17 cellular contexts compared by ENCODE assay signal in genomic region chr4:169359961-169360360, GRCh38.
DNase-seq lines count a peak whose midpoint lies in the region; ATAC-seq, FAIRE-seq and TF ChIP-seq lines count a peak whose summit lies in the region.
"Had no signal": no experiment of that assay in that cellular context is flagged by ENCODE, and none has a peak within 500 bp of the region (broad histone marks: within the 10 kb centered on the region; RNA-seq: fewer than 3 reads in every experiment).

No MANE protein-coding gene starts in this region.

- no peak overlapping the region for H3K4me2 ChIP-seq in endothelial cell of umbilical vein (ENCODE audit: insufficient read depth, low read length)

- no peak overlapping the region for H3K4me3 ChIP-seq in endothelial cell of umbilical vein (replicated peaks in 1 of 3; ENCODE audit: insufficient read depth in 1 of 3, low read depth in 1 of 3, low read length in 3 of 3)
- no peak overlapping the region for H3K4me3 ChIP-seq in small intestine (ENCODE audit: low read depth in 1 of 2, low read length in 2 of 2)

- H3K9me1 ChIP-seq in endothelial cell of umbilical vein (replicated peaks; ENCODE audit: control insufficient read depth, extremely low read depth, insufficient read depth, low read length), result no peaks in the 10 kb centered on the region

- H3K9me3 ChIP-seq in endothelial cell of umbilical vein (replicated peaks; ENCODE audit: control insufficient read depth, insufficient read depth, low read length), result no peaks in the 10 kb centered on the region
- H3K9me3 ChIP-seq in small intestine (ENCODE audit: control insufficient read depth, low read depth), result no peaks in the 10 kb centered on the region
- H3K9me3 ChIP-seq: BE2C had no signal

- dilution Hi-C loops in endothelial cell of umbilical vein (cut with MboI; ENCODE audit: extremely low pct_ligation_motif_present, low sequenced_read_pairs), result no loop called here

- H3K27me3 ChIP-seq in endothelial cell of umbilical vein (ENCODE audit: control insufficient read depth in 2 of 2, insufficient read depth in 2 of 2, low read length in 2 of 2), result no peaks in the 10 kb centered on the region
- no peaks in the 10 kb centered on the region for H3K27me3 ChIP-seq in small intestine (ENCODE audit: control insufficient read depth in 2 of 2, insufficient read depth in 2 of 2, low read length in 2 of 2)
- H3K27me3 ChIP-seq: BE2C had no signal

- H3K4me1 ChIP-seq in endothelial cell of umbilical vein (ENCODE audit: control insufficient read depth, extremely low read depth, insufficient read depth, low read length) (no peaks in the 10 kb centered on the region), small intestine (ENCODE audit: control insufficient read depth in 2 of 2, insufficient read depth in 1 of 2, low read depth in 1 of 2, low read length in 1 of 2) (no peaks in the 10 kb centered on the region)
- H3K4me1 ChIP-seq: BE2C had no signal

- 84 to 88% (median 87%) methylated on average over 3 of the region's 3 CpGs for WGBS in small intestine, 3 donors

- no peaks in the 10 kb centered on the region for H3K79me2 ChIP-seq in endothelial cell of umbilical vein (ENCODE audit: control insufficient read depth, insufficient read depth, low read length)

- intact Hi-C loops in endothelial cell of umbilical vein (cut with micrococcal nuclease), result no loop called here

- BruUV-seq in endothelial cell of umbilical vein (replicated peaks; lab: Mats Ljungman, UMichigan), result no TSS peak

- no peak overlapping the region for H3K9ac ChIP-seq in endothelial cell of umbilical vein (replicated peaks; ENCODE audit: extremely low read depth, insufficient read depth, low read length)

- H4K20me1 ChIP-seq in endothelial cell of umbilical vein (replicated peaks; ENCODE audit: control insufficient read depth, extremely low read depth, insufficient read depth, low read length), result no peaks in the 10 kb centered on the region

- FAIRE-seq in GM12892 (lab: Jason Lieb, UNC) (peak; percentile 82), HTR-8/SVneo (lab: Jason Lieb, UNC) (peak; percentile 49), endothelial cell of umbilical vein (lab: Jason Lieb, UNC) (peak; percentile 74), small intestine (lab: Jason Lieb, UNC) (peak; percentile 59)
- FAIRE-seq: A204.1, H54 had no signal

- no peak overlapping the region for H2AFZ ChIP-seq in endothelial cell of umbilical vein (ENCODE audit: low read depth, low read length)

- H3K36me3 ChIP-seq in endothelial cell of umbilical vein (ENCODE audit: control insufficient read depth in 2 of 2, extremely low read depth in 1 of 2, insufficient read depth in 2 of 2, low read length in 2 of 2) (no peaks in the 10 kb centered on the region), small intestine (ENCODE audit: control insufficient read depth in 2 of 2, insufficient read depth in 2 of 2, low read length in 2 of 2) (no peaks in the 10 kb centered on the region)
- H3K36me3 ChIP-seq: BE2C had no signal

- H3K27ac ChIP-seq in endothelial cell of umbilical vein (ENCODE audit: insufficient read depth, low read depth, low read length) (no peak overlapping the region), small intestine (ENCODE audit: low read depth in 1 of 2, low read length in 1 of 2) (no peak overlapping the region)
- H3K27ac ChIP-seq: C4-2B had no signal

- CTCF ChIA-PET in endothelial cell of umbilical vein (lab: Charles Lee), result no interaction called here

- POLR2A ChIA-PET in endothelial cell of umbilical vein (lab: Charles Lee), result no interaction called here

- DNase-seq in GM12892 (ENCODE audit: insufficient read length), result no peak
- DNase-seq in HTR-8/SVneo (ENCODE audit: insufficient read length, low spot score), result no peak
- no peak for DNase-seq in endothelial cell of umbilical vein (ENCODE audit: low read depth, low spot score)
- DNase-seq in small intestine, result no peak
- no peak for DNase-seq in activated gamma-delta T cell treated with Interleukin-2 at 50 U/mL for 16 hours
- DNase-seq in activated T-cell treated with anti-CD3 and anti-CD28 coated beads, Interleukin-2, amount 50 U/mL, for 48 hours, result no peak
- DNase-seq: BE2C; CD4-positive, alpha-beta memory T cell; DMS153; DND-41; GF-D8; Karpas-422 had no signal

- no peak for ATAC-seq in HG03196 (IDR thresholded peaks at IDR 0.05; ENCODE audit: unreplicated experiment)
- ATAC-seq: HCT116 had no signal

- TF ChIP-seq POLR2A in GM12892 (IDR thresholded peaks at IDR 0.05; ENCODE audit: low read depth, low read length) (no peak), endothelial cell of umbilical vein (IDR thresholded peaks at IDR 0.05; ENCODE audit: low read depth, low read length) (no peak)

- no peak for TF ChIP-seq CTCF in endothelial cell of umbilical vein (IDR thresholded peaks at IDR 0.05; ENCODE audit: extremely low read depth in 1 of 2, insufficient read depth in 1 of 2, low read depth in 1 of 2, low read length in 2 of 2)

TF ChIP-seq in endothelial cell of umbilical vein, 7 proteins besides CTCF, POLR2A, EP300 and RAD21:
- TF ChIP-seq GATA2 (IDR thresholded peaks at IDR 0.05; ENCODE audit: insufficient read depth, insufficient read length, low read depth, low read length) (no peak), EZH2 (IDR thresholded peaks at IDR 0.05; ENCODE audit: borderline replicate concordance, low read depth, low read length, severe bottlenecking) (no peak), FOS (IDR thresholded peaks at IDR 0.05; ENCODE audit: borderline replicate concordance, insufficient read depth, low read length) (no peak), MYC (IDR thresholded peaks at IDR 0.05; ENCODE audit: low read depth, low read length) (no peak), POLR2AphosphoS5 (IDR thresholded peaks at IDR 0.05; ENCODE audit: insufficient read depth, low read depth, low read length) (no peak), JUN (IDR thresholded peaks at IDR 0.05; ENCODE audit: borderline replicate concordance, insufficient read depth, insufficient read length, low read depth) (no peak), MAX (IDR thresholded peaks at IDR 0.05; ENCODE audit: insufficient read depth, insufficient read length) (no peak)
